ENCODE assay signal across 8 cellular contexts in genomic region chr20:56393133-56393472, GRCh38. TPM values are rescaled to one million over a fixed set of nuclear protein-coding genes. Genes with fewer than 3 reads are reported as not detected.
A peak's percentile ranks its signal among the peaks of the same experiment; 100 is the strongest.
DNase-seq lines count a peak whose midpoint lies in the region; ATAC-seq and TF ChIP-seq lines count a peak whose summit lies in the region.

No MANE protein-coding gene starts in this region.

- H3K9me3 ChIP-seq in subcutaneous abdominal adipose tissue (ENCODE audit: control insufficient read depth in 5 of 5, low read length in 5 of 5), result no peaks in the 10 kb centered on the region

- peaks cover 7 to 28% (median 23%) of the 10 kb centered on the region in 5 donors for H3K4me1 ChIP-seq in subcutaneous abdominal adipose tissue (ENCODE audit: control insufficient read depth in 5 of 5, insufficient read depth in 5 of 5, low read length in 5 of 5)

- H3K9ac ChIP-seq in subcutaneous abdominal adipose tissue (ENCODE audit: low read length in 5 of 5), result peak overlapping the region in 4 of 5 donors; percentile 65 to 93 (median 92)

- H3K27ac ChIP-seq in RWPE1 (peak overlapping the region; percentile 95), subcutaneous abdominal adipose tissue (ENCODE audit: low read depth, low read length) (no peak overlapping the region)

- no peaks in the 10 kb centered on the region for H3K27me3 ChIP-seq in subcutaneous abdominal adipose tissue (ENCODE audit: control insufficient read depth in 5 of 5, insufficient read depth in 4 of 5, low read length in 5 of 5)

- POLR2A ChIA-PET in RWPE1 (lab: Yijun Ruan, JAX; ENCODE audit: low non-redundant PET), result interaction anchor here (1.7 kb wide), 1 partner anchor 33 kb away, joined by 3 read pairs; no protein-coding TSS in a partner anchor

- peak overlapping the region; percentile 81 to 100 (median 98) for H3K4me3 ChIP-seq in subcutaneous abdominal adipose tissue (ENCODE audit: low read depth in 1 of 5, low read length in 5 of 5)

- CTCF ChIA-PET in RWPE1 (lab: Yijun Ruan, JAX), result interaction anchor here (0.7 kb wide), 1 partner anchor 13 kb away, joined by 6 read pairs; no protein-coding TSS in a partner anchor

- DNase-seq in SIG-M5 treated with dmso at 0.1 percent for 504 hours (lab: John Stamatoyannopoulos, UW; ENCODE audit: unreplicated experiment) (peak; percentile 15), SIG-M5 (lab: John Stamatoyannopoulos, UW) (no peak), RWPE1 (ENCODE audit: low spot score) (peak; percentile 37), glomerular visceral epithelial cell (ENCODE audit: extremely low spot score) (peak; percentile 15), H4 (ENCODE audit: low spot score) (no peak)
- no peak for DNase-seq in stimulated activated naive CD8-positive, alpha-beta T cell treated with anti-CD3 and anti-CD28 coated beads, Interleukin-15, Interleukin-2, amounts not matched to agents 100 U/mL and 50 U/mL, for 24 hours
- no peak for DNase-seq in activated CD4-positive, alpha-beta T cell treated with anti-CD3 and anti-CD28 coated beads, Interleukin-2, amount 50 U/mL, for 1 hour

- no peak for ATAC-seq in stimulated activated naive CD8-positive, alpha-beta T cell treated with anti-CD3 and anti-CD28 coated beads, Interleukin-15, Interleukin-2, amounts not matched to agents 100 U/mL and 50 U/mL, for 24 hours

- H3K36me3 ChIP-seq in subcutaneous abdominal adipose tissue (ENCODE audit: control insufficient read depth in 5 of 5, insufficient read depth in 5 of 5, low read length in 5 of 5), result peaks cover 25 to 32% (median 28%) of the 10 kb centered on the region in 5 donors

- no peak for TF ChIP-seq CTCF in RWPE1 (conservative IDR thresholded peaks at IDR 0.05; ENCODE audit: low read depth)

RNA-seq across cellular contexts. Expression of gene CSTF1, which starts 0.7 kb away (rescaled TPM):
- 60.8 and 69.9 TPM in 2 replicates for total RNA-seq in H4 (2014; rRNA removed; shearing (Covaris generic))

RNA-seq across cellular contexts. Expression of gene AURKA, which starts 1.1 kb away (rescaled TPM):
- total RNA-seq in H4 (2014; rRNA removed; shearing (Covaris generic)), result 97.8 and 119 TPM in 2 replicates

RNA-seq across cellular contexts. Expression of gene CASS4, which starts 19.0 kb away (rescaled TPM):
- 0.06 and 0.10 TPM in 2 replicates for total RNA-seq in H4 (2014; rRNA removed; shearing (Covaris generic))

RNA-seq across cellular contexts. Expression of gene FAM210B, which starts 34.3 kb away (rescaled TPM):
- 13.0 and 14.4 TPM in 2 replicates for total RNA-seq in H4 (2014; rRNA removed; shearing (Covaris generic))

Comparison
In these comparisons a context has a peak if more than half of its experiments do, and no peak if none do; other contexts are left out.
1. DNase-seq: peak in SIG-M5 treated with dmso at 0.1 percent for 504 hours (single experiment), RWPE1 (single experiment) and glomerular visceral epithelial cell (single experiment); none in SIG-M5 (single experiment), H4 (single experiment), stimulated activated naive CD8-positive, alpha-beta T cell treated with anti-CD3 and anti-CD28 coated beads, Interleukin-15, Interleukin-2, amounts not matched to agents 100 U/mL and 50 U/mL, for 24 hours (single experiment) and activated CD4-positive, alpha-beta T cell treated with anti-CD3 and anti-CD28 coated beads, Interleukin-2, amount 50 U/mL, for 1 hour (single experiment).